Comparison of ENCODE assay signal across 9 cellular contexts in the genomic region with DNA sequence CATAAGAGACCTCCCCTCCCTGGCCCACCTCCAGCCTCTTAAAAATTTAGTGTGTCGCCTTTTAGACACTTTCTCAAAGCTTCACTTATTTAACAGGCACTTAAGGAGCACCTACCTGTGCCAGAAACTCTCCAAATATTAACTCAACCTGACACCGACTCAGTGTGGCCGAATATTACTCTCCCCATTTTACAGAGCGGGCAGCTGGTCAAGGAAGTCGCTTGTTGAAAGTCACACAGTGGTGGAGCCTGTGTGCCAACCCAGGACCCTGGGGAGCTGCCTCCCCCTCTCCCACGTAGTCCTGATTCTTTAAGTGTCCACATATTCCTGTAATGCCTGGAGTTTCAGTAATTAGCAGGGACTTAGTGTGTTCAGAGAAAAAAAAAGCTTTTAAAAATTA. TPM values are rescaled to one million over a fixed set of nuclear protein-coding genes. Genes with fewer than 3 reads are reported as not detected.
DNase-seq lines count a peak whose midpoint lies in the region; ATAC-seq, FAIRE-seq and TF ChIP-seq lines count a peak whose summit lies in the region.
"Had no signal": no experiment of that assay in that cellular context is flagged by ENCODE, and none has a peak within 500 bp of the region (broad histone marks: within the 10 kb centered on the region; RNA-seq: fewer than 3 reads in every experiment).

No MANE protein-coding gene starts in this region.

- H3K79me1 ChIP-seq in mesendoderm (ENCODE audit: low read length) = peaks cover 6% of the 10 kb centered on the region

- CTCF ChIA-PET in GM10248 (lab: Yijun Ruan, JAX) = interaction anchor here (0.7 to 2.2 kb wide), 6 partner anchors 9 to 263 kb away, joined by 3 to 9 read pairs (median 4); no protein-coding TSS in a partner anchor

- peaks cover 43% of the 10 kb centered on the region for H3K79me2 ChIP-seq in mesendoderm (ENCODE audit: control insufficient read depth, insufficient read depth, low read length)

- peak overlapping the region; percentile 100 for H2BK5ac ChIP-seq in mesendoderm (ENCODE audit: low read length)

- WGBS in mesendoderm (ENCODE audit: extremely low coverage, insufficient coverage, low lambda C conversion rate) = no CpG with 5 or more reads among the region's 6 CpGs
- WGBS in transverse colon (ENCODE audit: low coverage in 1 of 2), 2 donors = 18 to 26% methylated on average over 3 to 6 of the region's 6 CpGs

- in situ Hi-C loops in astrocyte of the cerebellum (cut with HindIII; ENCODE audit: low sequenced_read_pairs) (no loop called here), transverse colon (cut with MboI; ENCODE audit: low pct_ligation_motif_present in 1 of 4, low pct_unique_long_range_greater_than_20kb in 1 of 4, low sequenced_read_pairs in 3 of 4) (no loop called here)

- H2AK5ac ChIP-seq in mesendoderm (ENCODE audit: low read length) = peak overlapping the region; percentile 64

- peak overlapping the region; percentile 61 for H3K4me2 ChIP-seq in mesendoderm (ENCODE audit: low read length)

- H3K56ac ChIP-seq in mesendoderm (ENCODE audit: low read length) = peak overlapping the region; percentile 89

- no peak for TF ChIP-seq POLR2A in transverse colon (IDR thresholded peaks at IDR 0.05)
- TF ChIP-seq POLR2A in GM12892 (IDR thresholded peaks at IDR 0.05; ENCODE audit: low read depth, low read length) = no peak

- H3K27me3 Mint-ChIP-seq in activated T-cell treated with anti-CD3 and anti-CD28 coated beads, Interleukin-2, amount 50 U/mL, for 72 hours (ENCODE audit: low read depth) = peaks cover 18% of the 10 kb centered on the region

- peak overlapping the region; percentile 91 for H3K4me3 ChIP-seq in astrocyte of the cerebellum (ENCODE audit: low read depth, low read length)
- H3K4me3 ChIP-seq in mesendoderm (ENCODE audit: low read length) = no peak overlapping the region
- peak overlapping the region; percentile 69 to 99 (median 78) for H3K4me3 ChIP-seq in transverse colon

- POLR2A ChIA-PET in GM10248 (lab: Yijun Ruan, JAX) = no interaction called here

- peak overlapping the region; percentile 90 for H3K27ac ChIP-seq in mesendoderm (ENCODE audit: low read depth, low read length)
- peak overlapping the region; percentile 86 to 95 (median 92) for H3K27ac ChIP-seq in transverse colon

- H3K27me3 ChIP-seq in mesendoderm (ENCODE audit: insufficient read depth, low read length, poor library complexity) = no peaks in the 10 kb centered on the region
- no peaks in the 10 kb centered on the region for H3K27me3 ChIP-seq in transverse colon

- H3K36me3 ChIP-seq in mesendoderm (ENCODE audit: control insufficient read depth, insufficient read depth, low read length) (no peaks in the 10 kb centered on the region), transverse colon (no peaks in the 10 kb centered on the region)

- H3K4me1 ChIP-seq in mesendoderm (ENCODE audit: control insufficient read depth, low read depth, low read length) (peaks cover 33% of the 10 kb centered on the region), transverse colon (peaks cover 6 to 28% (median 17%) of the 10 kb centered on the region in 4 donors)

- H3K9me3 Mint-ChIP-seq in activated T-cell treated with anti-CD3 and anti-CD28 coated beads, Interleukin-2, amount 50 U/mL, for 72 hours = no peaks in the 10 kb centered on the region

- TF ChIP-seq CTCF in astrocyte of the cerebellum (IDR thresholded peaks at IDR 0.05; ENCODE audit: low read depth, low read length, missing control alignments) (no peak), transverse colon (IDR thresholded peaks at IDR 0.05) (no peak), GM10248 (IDR thresholded peaks at IDR 0.05; ENCODE audit: control extremely low read depth, extremely low read depth, low read depth, missing control alignments) (no peak)

- no peak for TF ChIP-seq EP300 in transverse colon (IDR thresholded peaks at IDR 0.05; ENCODE audit: low read depth)

- intact Hi-C loops in transverse colon (cut with DNase I; ENCODE audit: low total_unique reads) = no loop called here

- peak overlapping the region; percentile 90 for H3K18ac ChIP-seq in mesendoderm (ENCODE audit: low read length)

- no peak for FAIRE-seq in GM12892 (lab: Jason Lieb, UNC)

- H4K8ac ChIP-seq in mesendoderm (ENCODE audit: low read depth, low read length) = peak overlapping the region; percentile 43

- no peaks in the 10 kb centered on the region for H3K9me3 ChIP-seq in transverse colon

- peak overlapping the region; percentile 75 for H2BK120ac ChIP-seq in mesendoderm (ENCODE audit: low read depth, low read length)

- H3K4me1 Mint-ChIP-seq in activated T-cell treated with anti-CD3 and anti-CD28 coated beads, Interleukin-2, amount 50 U/mL, for 72 hours (ENCODE audit: low read depth) = peaks cover 23% of the 10 kb centered on the region

- H3K4me3 Mint-ChIP-seq in activated T-cell treated with anti-CD3 and anti-CD28 coated beads, Interleukin-2, amount 50 U/mL, for 72 hours = peak overlapping the region; percentile 84 to 87

- no peak for ATAC-seq in activated T-cell treated with anti-CD3 and anti-CD28 coated beads, Interleukin-2, amount 50 U/mL, for 72 hours (replicated peaks in 1 of 2)

- no peak for DNase-seq in activated T-cell treated with anti-CD3 and anti-CD28 coated beads, Interleukin-2, amount 50 U/mL, for 72 hours
- DNase-seq in activated T-cell treated with anti-CD3 and anti-CD28 coated beads for 4 hours = no peak
- DNase-seq in astrocyte of the cerebellum (ENCODE audit: low read depth) = no peak
- no peak for DNase-seq in mesendoderm
- DNase-seq in transverse colon = no peak
- no peak for DNase-seq in GM10248 (ENCODE audit: extremely low spot score)
- DNase-seq in GM12892 (ENCODE audit: insufficient read length) = no peak
- DNase-seq in DMS153 treated with DMSO at 0.1 percent for 48 hours (lab: John Stamatoyannopoulos, UW; ENCODE audit: unreplicated experiment) = no peak
- DNase-seq: DMS53 had no signal

- peak overlapping the region; percentile 61 for H3K27ac Mint-ChIP-seq in activated T-cell treated with anti-CD3 and anti-CD28 coated beads, Interleukin-2, amount 50 U/mL, for 72 hours

- H2BK15ac ChIP-seq in mesendoderm (replicated peaks; ENCODE audit: low read depth) = no peak overlapping the region

- H3K4ac ChIP-seq in mesendoderm (ENCODE audit: low read depth, low read length) = peak overlapping the region; percentile 76

- peak overlapping the region; percentile 66 for H3K9ac ChIP-seq in mesendoderm (ENCODE audit: low read length)

- H3K23ac ChIP-seq in mesendoderm (ENCODE audit: low read length) = no peak overlapping the region

- peak overlapping the region; percentile 60 for H4K5ac ChIP-seq in mesendoderm (ENCODE audit: low read length)

- peaks cover 2 to 3% of the 10 kb centered on the region in 2 donors for H3K36me3 Mint-ChIP-seq in activated T-cell treated with anti-CD3 and anti-CD28 coated beads, Interleukin-2, amount 50 U/mL, for 72 hours (ENCODE audit: insufficient read depth in 2 of 2)

RNA-seq across cellular contexts. Expression of a gene that starts 1.0 kb away (rescaled TPM):
- 1 to 10 TPM; 4.3 to 4.6 TPM for total RNA-seq in activated T-cell treated with anti-CD3 and anti-CD28 coated beads, Interleukin-2, amount 50 U/mL, for 72 hours
- 52.6 TPM for polyA plus RNA-seq in mesendoderm (2013, experiment 1 of 2)
- 52.5 TPM for polyA plus RNA-seq in mesendoderm (2013, experiment 2 of 2)
- 10 to 100 TPM in 2 of 4 donors, 1 to 10 TPM in 2; 6.4 to 10.8 (median 8.4) TPM for total RNA-seq in transverse colon
- polyA plus RNA-seq in GM12892 (2012; ENCODE audit: missing spikeins) = 0.78 TPM
